ENCODE assay signal across 2 cellular contexts in genomic region chr15:64519897-64520296, GRCh38.
TF ChIP-seq lines count a peak whose summit lies in the region.

No MANE protein-coding gene starts in this region.

TF ChIP-seq in GM23338, 12 proteins besides CTCF, POLR2A, EP300 and RAD21:
- TF ChIP-seq JUNB (IDR thresholded peaks at IDR 0.05; ENCODE audit: unreplicated experiment) (no peak), ZNF331 (CRISPR knock-in tag; IDR thresholded peaks at IDR 0.05; ENCODE audit: low read depth) (no peak), EZH2phosphoT487 (IDR thresholded peaks at IDR 0.05; ENCODE audit: unreplicated experiment) (no peak), ZNF114 (CRISPR knock-in tag; IDR thresholded peaks at IDR 0.05) (no peak), NANOG (IDR thresholded peaks at IDR 0.05; ENCODE audit: borderline replicate concordance) (no peak), POLR2AphosphoS5 (IDR thresholded peaks at IDR 0.05; ENCODE audit: low read depth) (no peak), REST (IDR thresholded peaks at IDR 0.05; ENCODE audit: unreplicated experiment) (no peak), STAT1 (IDR thresholded peaks at IDR 0.05; ENCODE audit: unreplicated experiment) (no peak), CREB1 (CRISPR knock-in tag; IDR thresholded peaks at IDR 0.05; ENCODE audit: low read depth) (no peak), ZNF462 (CRISPR knock-in tag; IDR thresholded peaks at IDR 0.05) (no peak)
TF ChIP-seq in GM23338: peak in this region for 0.

TF ChIP-seq in K562, 482 proteins besides CTCF, POLR2A, EP300 and RAD21:
- TF ChIP-seq FOXK2 (conservative IDR thresholded peaks at IDR 0.05 in 1 of 2, IDR thresholded peaks at IDR 0.05 in 1 of 2; ENCODE audit: low read depth in 2 of 2) (no peak), ERF (CRISPR knock-in tag; IDR thresholded peaks at IDR 0.05) (no peak), THRA (IDR thresholded peaks at IDR 0.05) (no peak), BCOR (IDR thresholded peaks at IDR 0.05) (no peak), FOS (IDR thresholded peaks at IDR 0.05; ENCODE audit: extremely low read depth, insufficient read length) (no peak), GTF2E2 (tag; IDR thresholded peaks at IDR 0.05) (no peak), REST (CRISPR knock-in tag; IDR thresholded peaks at IDR 0.05; ENCODE audit: low read depth) (no peak), MCM5 (IDR thresholded peaks at IDR 0.05; ENCODE audit: low read depth) (no peak), ZNF830 (CRISPR knock-in tag; IDR thresholded peaks at IDR 0.05) (no peak), DIDO1 (tag; IDR thresholded peaks at IDR 0.05; ENCODE audit: low read depth) (no peak), NRF1 (conservative IDR thresholded peaks at IDR 0.05 in 1 of 2, IDR thresholded peaks at IDR 0.05 in 1 of 2) (no peak), DLX4 (CRISPR knock-in tag; IDR thresholded peaks at IDR 0.05) (no peak)
